In the genomic region with DNA sequence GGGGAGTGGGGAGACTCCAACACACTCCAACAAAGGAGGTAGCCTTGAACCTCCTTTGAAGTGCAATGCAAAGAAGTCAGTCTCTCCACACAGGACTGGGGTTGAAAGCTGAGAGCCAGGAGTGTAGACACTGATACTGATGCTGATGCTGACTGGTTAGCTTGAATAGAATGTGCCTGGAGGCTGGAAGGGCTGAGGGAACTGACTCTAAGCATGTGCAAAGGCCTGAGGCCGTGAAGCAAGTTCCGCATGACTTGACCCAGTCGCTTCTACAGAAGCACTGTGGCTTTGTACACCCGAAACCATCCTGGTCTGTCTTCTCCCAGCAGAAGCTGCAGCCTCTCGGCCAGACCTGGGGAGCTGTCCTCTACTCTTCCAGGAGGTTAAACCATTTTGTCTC, we compare ENCODE assay signal across 1 cellular context.
TF ChIP-seq lines count a peak whose summit lies in the region.

No MANE protein-coding gene starts in this region.

TF ChIP-seq in H1, 55 proteins besides CTCF, POLR2A, EP300 and RAD21:
- TF ChIP-seq TCF12 (IDR thresholded peaks at IDR 0.05; ENCODE audit: low read depth, low read length) (no peak), ASH2L (IDR thresholded peaks at IDR 0.05; ENCODE audit: low read length) (no peak), SIRT6 (IDR thresholded peaks at IDR 0.05; ENCODE audit: low read length) (no peak), SAP30 (IDR thresholded peaks at IDR 0.05; ENCODE audit: insufficient read depth, insufficient replicate concordance, low read length) (no peak)
